In genomic region chr16:72400257-72401078, GRCh38 we compare ENCODE assay signal across 8 cellular contexts.
DNase-seq lines count a peak whose midpoint lies in the region; ATAC-seq and TF ChIP-seq lines count a peak whose summit lies in the region.

No MANE protein-coding gene starts in this region.

- peak in 1 of 2 donors; percentile 40 for ATAC-seq in activated T-cell treated with anti-CD3 and anti-CD28 coated beads, Interleukin-2, amount 50 U/mL, for 72 hours (replicated peaks in 1 of 2)
- ATAC-seq in activated CD4-positive, CD25-positive, alpha-beta regulatory T cell treated with anti-CD3 and anti-CD28 coated beads, Interleukin-2, amount 50 U/mL, for 24 hours, result no peak

- POLR2A ChIA-PET in HEK293T (lab: Yijun Ruan, JAX), result no interaction called here

- peaks cover 4% of the 10 kb centered on the region for H3K4me1 Mint-ChIP-seq in activated T-cell treated with anti-CD3 and anti-CD28 coated beads, Interleukin-2, amount 50 U/mL, for 72 hours (ENCODE audit: low read depth)

- H3K36me3 Mint-ChIP-seq in activated T-cell treated with anti-CD3 and anti-CD28 coated beads, Interleukin-2, amount 50 U/mL, for 72 hours (ENCODE audit: insufficient read depth in 2 of 2), result no peaks in the 10 kb centered on the region

- DNase-seq in activated T-cell treated with anti-CD3 and anti-CD28 coated beads, Interleukin-2, amount 50 U/mL, for 72 hours, result peak; percentile 12 to 25
- no peak for DNase-seq in activated T-cell treated with anti-CD3 and anti-CD28 coated beads, Interleukin-2, amount 50 U/mL, for 1 hour
- DNase-seq in HEK293T (ENCODE audit: extremely low spot score) (peak; percentile 58), NCI-H524 treated with DMSO at 0.1 percent for 48 hours (lab: John Stamatoyannopoulos, UW) (peak; percentile 36), amygdala (lab: John Stamatoyannopoulos, UW) (peak in 34 of 56 donors; percentile 1 to 79 (median 13)), iPS DF 19.7 (ENCODE audit: low read depth, low spot score) (peak; percentile 40)
- peak; percentile 2 for DNase-seq in stimulated activated CD4-positive, alpha-beta T cell treated with anti-CD3 and anti-CD28 coated beads, Interleukin-1b, Interleukin-23, amount 100 ng/mL, for 48 hours

- H3K27me3 Mint-ChIP-seq in activated T-cell treated with anti-CD3 and anti-CD28 coated beads, Interleukin-2, amount 50 U/mL, for 72 hours (ENCODE audit: low read depth), result no peaks in the 10 kb centered on the region

- no peaks in the 10 kb centered on the region for H3K9me3 Mint-ChIP-seq in activated T-cell treated with anti-CD3 and anti-CD28 coated beads, Interleukin-2, amount 50 U/mL, for 72 hours

- CTCF ChIA-PET in HEK293T (lab: Yijun Ruan, JAX), result interaction anchor here (0.6 to 1.5 kb wide), 4 partner anchors 9 to 1992 kb away, joined by 3 to 6 read pairs (median 4); no protein-coding TSS in a partner anchor

- H3K4me3 Mint-ChIP-seq in activated T-cell treated with anti-CD3 and anti-CD28 coated beads, Interleukin-2, amount 50 U/mL, for 72 hours, result no peak overlapping the region

- H3K27ac Mint-ChIP-seq in activated T-cell treated with anti-CD3 and anti-CD28 coated beads, Interleukin-2, amount 50 U/mL, for 72 hours, result no peak overlapping the region

TF ChIP-seq in HEK293T, 16 proteins besides CTCF, POLR2A, EP300 and RAD21:
- no peak for TF ChIP-seq FOXM1 (IDR thresholded peaks at IDR 0.05; ENCODE audit: borderline replicate concordance)
- no peak for TF ChIP-seq BHLHE40 (IDR thresholded peaks at IDR 0.05; ENCODE audit: borderline replicate concordance)
- TF ChIP-seq NFRKB (IDR thresholded peaks at IDR 0.05), result no peak
- TF ChIP-seq ZNF384 (IDR thresholded peaks at IDR 0.05), result no peak
- TF ChIP-seq ELF4 (IDR thresholded peaks at IDR 0.05), result no peak
- TF ChIP-seq L3MBTL2 (conservative IDR thresholded peaks at IDR 0.05), result no peak
- no peak for TF ChIP-seq ARNT (IDR thresholded peaks at IDR 0.05)
- no peak for TF ChIP-seq CTBP1 (IDR thresholded peaks at IDR 0.05; ENCODE audit: borderline replicate concordance)
TF ChIP-seq in HEK293T: peak in this region for 0.
